In genomic region chr1:65799601-65800000, GRCh38 we compare ENCODE assay signal across 14 cellular contexts.
"Had no signal": no experiment of that assay in that cellular context is flagged by ENCODE, and none has a peak within 500 bp of the region (broad histone marks: within the 10 kb centered on the region; RNA-seq: fewer than 3 reads in every experiment).

No MANE protein-coding gene starts in this region.

- ATAC-seq: gastroesophageal sphincter; heart right ventricle; natural killer cell treated with Interleukin-12 subunit alpha and Interleukin-12 subunit beta and Interleukin-15 and Interleukin-18, amount 100 ng/mL, for 72 hours; stimulated activated naive B cell treated with anti-CD40 and anti-IgM and Interleukin-4, amounts not matched to agents 10 μg/mL and 1 μg/mL and 100 μg/mL, for 72 hours had no signal

- DNase-seq: activated CD4-positive, alpha-beta memory T cell treated with anti-CD3 and anti-CD28 coated beads, Interleukin-2, amount 10 ng/mL, durations not matched to agents 7 days and 5 days; activated CD4-positive, alpha-beta T cell treated with anti-CD3 and anti-CD28 coated beads for 4 hours; activated effector memory CD4-positive, alpha-beta T cell treated with Interleukin-2 at 50 U/mL for 16 hours; activated naive CD4-positive, alpha-beta T cell treated with anti-CD3 and anti-CD28 coated beads, Interleukin-2, amount 50 U/mL, for 16 hours; activated T-cell treated with anti-CD3 and anti-CD28 coated beads, Interleukin-2, amount 50 U/mL, for 24 hours; dorsolateral prefrontal cortex; erythroblast; heart right ventricle; posterior cingulate gyrus; stimulated activated CD4-positive, alpha-beta T cell treated with anti-CD3 and anti-CD28 coated beads, Interleukin-2, amount 100 ng/mL, for 48 hours; stimulated activated naive B cell treated with anti-CD40 and anti-IgM and Interleukin-4, amounts not matched to agents 10 μg/mL and 1 μg/mL and 100 μg/mL, for 72 hours; tibial artery had no signal
